16 cellular contexts compared by ENCODE assay signal in genomic region chr20:45039470-45039811, GRCh38.
DNase-seq lines count a peak whose midpoint lies in the region; ATAC-seq and TF ChIP-seq lines count a peak whose summit lies in the region.
"Had no signal": no experiment of that assay in that cellular context is flagged by ENCODE, and none has a peak within 500 bp of the region (broad histone marks: within the 10 kb centered on the region; RNA-seq: fewer than 3 reads in every experiment).

No MANE protein-coding gene starts in this region.

- no peaks in the 10 kb centered on the region for H3K27me3 Mint-ChIP-seq in activated T-cell treated with anti-CD3 and anti-CD28 coated beads, Interleukin-2, amount 50 U/mL, for 24 hours

- no peak for TF ChIP-seq CTCF in GM20000 (IDR thresholded peaks at IDR 0.05; ENCODE audit: extremely low read depth, missing control alignments)

- H3K36me3 Mint-ChIP-seq in activated T-cell treated with anti-CD3 and anti-CD28 coated beads, Interleukin-2, amount 50 U/mL, for 24 hours (ENCODE audit: low read depth) = peaks cover 87% of the 10 kb centered on the region
- H3K36me3 Mint-ChIP-seq in stimulated activated effector memory CD8-positive, alpha-beta T cell treated with anti-CD3 and anti-CD28 coated beads, Interleukin-12 subunit alpha, Interleukin-12 subunit beta, amount 100 ng/mL, for 72 hours = peaks cover 79% of the 10 kb centered on the region

- ATAC-seq in stimulated activated effector memory CD8-positive, alpha-beta T cell treated with anti-CD3 and anti-CD28 coated beads, Interleukin-12 subunit alpha, Interleukin-12 subunit beta, amount 100 ng/mL, for 72 hours = no peak
- no peak for ATAC-seq in GM18498 (IDR thresholded peaks at IDR 0.05; ENCODE audit: unreplicated experiment)
- ATAC-seq: A549, mucosa of descending colon had no signal

- H3K27me3 ChIP-seq in effector memory CD4-positive, alpha-beta T cell (replicated peaks; ENCODE audit: control insufficient read depth, insufficient read depth, low read length, poor library complexity, severe bottlenecking) = no peaks in the 10 kb centered on the region
- H3K27me3 ChIP-seq: esophagus muscularis mucosa had no signal

- peaks cover 3% of the 10 kb centered on the region for H3K9me3 Mint-ChIP-seq in activated T-cell treated with anti-CD3 and anti-CD28 coated beads, Interleukin-2, amount 50 U/mL, for 24 hours
- no peaks in the 10 kb centered on the region for H3K9me3 Mint-ChIP-seq in stimulated activated effector memory CD8-positive, alpha-beta T cell treated with anti-CD3 and anti-CD28 coated beads, Interleukin-12 subunit alpha, Interleukin-12 subunit beta, amount 100 ng/mL, for 72 hours

- no peaks in the 10 kb centered on the region for H3K9me3 ChIP-seq in effector memory CD4-positive, alpha-beta T cell (ENCODE audit: control insufficient read depth, low read length)
- H3K9me3 ChIP-seq: esophagus muscularis mucosa, mucosa of descending colon, prostate gland had no signal

- H3K27ac ChIP-seq in effector memory CD4-positive, alpha-beta T cell (ENCODE audit: insufficient read depth, low read length, poor library complexity, severe bottlenecking) = peak overlapping the region; percentile 31
- H3K27ac ChIP-seq: A549, esophagus muscularis mucosa, prostate gland had no signal

- H3K4me3 Mint-ChIP-seq in activated T-cell treated with anti-CD3 and anti-CD28 coated beads, Interleukin-2, amount 50 U/mL, for 24 hours = no peak overlapping the region
- H3K4me3 Mint-ChIP-seq in stimulated activated effector memory CD8-positive, alpha-beta T cell treated with anti-CD3 and anti-CD28 coated beads, Interleukin-12 subunit alpha, Interleukin-12 subunit beta, amount 100 ng/mL, for 72 hours = no peak overlapping the region

- peaks cover 25% of the 10 kb centered on the region for H3K4me1 ChIP-seq in effector memory CD4-positive, alpha-beta T cell (ENCODE audit: control insufficient read depth, insufficient read depth, low read length, poor library complexity, severe bottlenecking)
- H3K4me1 ChIP-seq: prostate gland had no signal

- peaks cover 88% of the 10 kb centered on the region for H3K4me1 Mint-ChIP-seq in activated T-cell treated with anti-CD3 and anti-CD28 coated beads, Interleukin-2, amount 50 U/mL, for 24 hours (ENCODE audit: low read depth)
- H3K4me1 Mint-ChIP-seq in stimulated activated effector memory CD8-positive, alpha-beta T cell treated with anti-CD3 and anti-CD28 coated beads, Interleukin-12 subunit alpha, Interleukin-12 subunit beta, amount 100 ng/mL, for 72 hours = peaks cover 76% of the 10 kb centered on the region

- DNase-seq in activated T-cell treated with anti-CD3 and anti-CD28 coated beads, Interleukin-2, amount 50 U/mL, for 24 hours = no peak
- no peak for DNase-seq in activated T-cell treated with anti-CD3 and anti-CD28 coated beads, Interleukin-2, amount 50 U/mL, for 48 hours
- DNase-seq in OCI-M1 (lab: John Stamatoyannopoulos, UW) (peak; percentile 13), SW480 (ENCODE audit: low spot score) (no peak), GM20000 (ENCODE audit: low spot score) (no peak)
- no peak for DNase-seq in effector memory CD4-positive, alpha-beta T cell
- no peak for DNase-seq in stimulated activated effector memory CD8-positive, alpha-beta T cell treated with anti-CD3 and anti-CD28 coated beads, Interleukin-12 subunit alpha, Interleukin-12 subunit beta, amount 100 ng/mL, for 72 hours (ENCODE audit: low spot score in 2 of 2)
- DNase-seq: activated CD4-positive, alpha-beta T cell treated with anti-CD3 and anti-CD28 coated beads, Interleukin-2, amount 50 U/mL, for 4 hours; DMS153; mucosa of descending colon; NCI-H2171; T-helper 9 cell had no signal

- H3K4me3 ChIP-seq in effector memory CD4-positive, alpha-beta T cell (ENCODE audit: insufficient read depth, low read depth, low read length, poor library complexity, severe bottlenecking) = no peak overlapping the region
- H3K4me3 ChIP-seq: A549, esophagus muscularis mucosa, mucosa of descending colon, prostate gland had no signal

- H3K27ac Mint-ChIP-seq in activated T-cell treated with anti-CD3 and anti-CD28 coated beads, Interleukin-2, amount 50 U/mL, for 24 hours = peak overlapping the region; percentile 90
- peak overlapping the region; percentile 79 for H3K27ac Mint-ChIP-seq in stimulated activated effector memory CD8-positive, alpha-beta T cell treated with anti-CD3 and anti-CD28 coated beads, Interleukin-12 subunit alpha, Interleukin-12 subunit beta, amount 100 ng/mL, for 72 hours

- H3K36me3 ChIP-seq in effector memory CD4-positive, alpha-beta T cell (ENCODE audit: control insufficient read depth, insufficient read depth, low read length) = peaks cover 42% of the 10 kb centered on the region
- H3K36me3 ChIP-seq: esophagus muscularis mucosa, prostate gland had no signal
